Comparison of ENCODE assay signal across 8 cellular contexts in the genomic region with DNA sequence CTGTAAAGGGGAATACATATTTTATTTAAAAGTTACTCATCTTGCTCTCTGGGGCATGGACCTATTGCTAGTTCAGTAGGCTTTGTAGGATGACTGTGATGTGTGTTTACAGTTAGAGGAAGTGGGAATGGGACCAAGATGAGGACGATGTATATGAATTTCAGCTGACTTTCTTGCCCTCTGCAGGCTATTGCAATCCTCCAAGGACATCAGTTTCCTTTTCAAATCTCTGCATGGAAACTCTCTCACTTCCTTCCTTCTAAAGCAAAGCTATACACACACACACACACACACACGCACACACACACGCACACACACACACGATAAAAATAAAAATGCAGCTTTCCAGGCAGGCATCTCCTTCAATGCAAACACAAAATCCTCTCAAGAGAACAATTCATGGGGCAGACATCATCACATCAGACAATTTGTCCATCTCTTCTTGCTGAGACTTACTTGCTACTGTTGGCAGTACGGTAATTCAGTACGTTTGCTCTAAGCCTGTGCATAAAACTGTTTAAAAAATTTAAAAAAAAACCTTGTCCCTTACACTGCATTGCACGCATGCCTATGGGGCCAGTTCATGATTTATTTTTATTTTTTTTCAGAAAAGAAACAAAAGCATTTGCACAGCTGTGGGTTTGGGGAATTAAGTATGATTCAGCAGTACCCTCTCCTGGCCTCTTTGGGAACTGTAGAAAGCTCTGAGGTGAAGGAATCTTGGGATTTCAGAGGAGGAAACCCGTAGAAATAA. TPM values are rescaled to one million over a fixed set of nuclear protein-coding genes. Genes with fewer than 3 reads are reported as not detected.
DNase-seq lines count a peak whose midpoint lies in the region; ATAC-seq and TF ChIP-seq lines count a peak whose summit lies in the region.

No MANE protein-coding gene starts in this region.

- no peaks in the 10 kb centered on the region for H3K36me3 Mint-ChIP-seq in activated T-cell treated with anti-CD3 and anti-CD28 coated beads, Interleukin-2, amount 50 U/mL, for 4 hours (ENCODE audit: insufficient read depth)
- H3K36me3 Mint-ChIP-seq in activated T-helper 1 cell treated with anti-CD3 and anti-CD28 coated beads, Interleukin-12 subunit alpha, Interleukin-12 subunit beta, Interleukin-2, Interleukin-4 antibody, amounts not matched to agents 30 ng/mL and 10 ng/mL and 1 ng/mL, durations not matched to agents 14 hours and 24 hours and 36 hours (ENCODE audit: low read depth) = peaks cover 5% of the 10 kb centered on the region

- H3K4me3 ChIP-seq in psoas muscle = peak overlapping the region; percentile 45

- peak; percentile 85 for TF ChIP-seq CTCF in psoas muscle (IDR thresholded peaks at IDR 0.05)

- peaks cover 24% of the 10 kb centered on the region for H3K4me1 Mint-ChIP-seq in activated T-cell treated with anti-CD3 and anti-CD28 coated beads, Interleukin-2, amount 50 U/mL, for 4 hours (ENCODE audit: low read depth)
- H3K4me1 Mint-ChIP-seq in activated T-helper 1 cell treated with anti-CD3 and anti-CD28 coated beads, Interleukin-12 subunit alpha, Interleukin-12 subunit beta, Interleukin-2, Interleukin-4 antibody, amounts not matched to agents 30 ng/mL and 10 ng/mL and 1 ng/mL, durations not matched to agents 14 hours and 24 hours and 36 hours (ENCODE audit: low read depth) = peaks cover 25% of the 10 kb centered on the region

- peak overlapping the region; percentile 62 for H3K27ac Mint-ChIP-seq in activated T-helper 1 cell treated with anti-CD3 and anti-CD28 coated beads, Interleukin-12 subunit alpha, Interleukin-12 subunit beta, Interleukin-2, Interleukin-4 antibody, amounts not matched to agents 30 ng/mL and 10 ng/mL and 1 ng/mL, durations not matched to agents 14 hours and 24 hours and 36 hours

- no peaks in the 10 kb centered on the region for H3K27me3 Mint-ChIP-seq in activated T-cell treated with anti-CD3 and anti-CD28 coated beads, Interleukin-2, amount 50 U/mL, for 4 hours (ENCODE audit: low read depth)
- H3K27me3 Mint-ChIP-seq in activated T-helper 1 cell treated with anti-CD3 and anti-CD28 coated beads, Interleukin-12 subunit alpha, Interleukin-12 subunit beta, Interleukin-2, Interleukin-4 antibody, amounts not matched to agents 30 ng/mL and 10 ng/mL and 1 ng/mL, durations not matched to agents 14 hours and 24 hours and 36 hours (ENCODE audit: insufficient read depth) = peaks cover 2% of the 10 kb centered on the region

- ATAC-seq in activated T-cell treated with anti-CD3 and anti-CD28 coated beads, Interleukin-2, amount 50 U/mL, for 4 hours = peak; percentile 62 to 68
- ATAC-seq in psoas muscle (peak; percentile 70 to 87 (median 76)), HG03378 (IDR thresholded peaks at IDR 0.05; ENCODE audit: unreplicated experiment) (no peak)

- intact Hi-C loops in activated T-helper 1 cell treated with anti-CD3 and anti-CD28 coated beads, Interleukin-12 subunit alpha, Interleukin-12 subunit beta, Interleukin-2, Interleukin-4 antibody, amounts not matched to agents 30 ng/mL and 10 ng/mL and 1 ng/mL, durations not matched to agents 14 hours and 24 hours and 36 hours (cut with micrococcal nuclease) = loop anchor here (1.0 to 10.0 kb wide), 9 partner anchors 38 to 675 kb away; a partner anchor contains a TSS
- intact Hi-C loops in psoas muscle (cut with DNase I) = loop anchor here in 1 of 2 donors (2.0 to 10.0 kb wide), 2 partner anchors 225 to 425 kb away; no protein-coding TSS in a partner anchor

- DNase-seq in activated T-cell treated with anti-CD3 and anti-CD28 coated beads, Interleukin-2, amount 50 U/mL, for 4 hours = no peak
- DNase-seq in activated T-cell treated with anti-CD3 and anti-CD28 coated beads, Interleukin-2, amount 50 U/mL, for 1 hour = no peak
- DNase-seq in NCI-H146 (lab: John Stamatoyannopoulos, UW) (peak; percentile 21), glomerular visceral epithelial cell (ENCODE audit: extremely low spot score) (peak; percentile 48), psoas muscle (no peak)
- no peak for DNase-seq in activated T-helper 1 cell treated with anti-CD3 and anti-CD28 coated beads, Interleukin-12 subunit alpha, Interleukin-12 subunit beta, Interleukin-2, Interleukin-4 antibody, amounts not matched to agents 30 ng/mL and 10 ng/mL and 1 ng/mL, durations not matched to agents 14 hours and 24 hours and 36 hours (ENCODE audit: low spot score)
- no peak for DNase-seq in activated effector memory CD4-positive, alpha-beta T cell treated with anti-CD3 and anti-CD28 coated beads, Interleukin-2, amount 50 U/mL, for 16 hours

- no peaks in the 10 kb centered on the region for H3K27me3 ChIP-seq in psoas muscle (ENCODE audit: insufficient read depth in 3 of 3, low read length in 2 of 3)

- H3K9me3 Mint-ChIP-seq in activated T-cell treated with anti-CD3 and anti-CD28 coated beads, Interleukin-2, amount 50 U/mL, for 4 hours = no peaks in the 10 kb centered on the region
- peaks cover 5% of the 10 kb centered on the region for H3K9me3 Mint-ChIP-seq in activated T-helper 1 cell treated with anti-CD3 and anti-CD28 coated beads, Interleukin-12 subunit alpha, Interleukin-12 subunit beta, Interleukin-2, Interleukin-4 antibody, amounts not matched to agents 30 ng/mL and 10 ng/mL and 1 ng/mL, durations not matched to agents 14 hours and 24 hours and 36 hours

- WGBS in psoas muscle, 3 donors = 2 to 7% (median 3%) methylated on average over 8 of the region's 8 CpGs

- peaks cover 11% of the 10 kb centered on the region for H3K4me1 ChIP-seq in psoas muscle

- H3K4me3 Mint-ChIP-seq in activated T-cell treated with anti-CD3 and anti-CD28 coated beads, Interleukin-2, amount 50 U/mL, for 4 hours = peak overlapping the region; percentile 51
- H3K4me3 Mint-ChIP-seq in activated T-helper 1 cell treated with anti-CD3 and anti-CD28 coated beads, Interleukin-12 subunit alpha, Interleukin-12 subunit beta, Interleukin-2, Interleukin-4 antibody, amounts not matched to agents 30 ng/mL and 10 ng/mL and 1 ng/mL, durations not matched to agents 14 hours and 24 hours and 36 hours = peak overlapping the region; percentile 41

- H3K36me3 ChIP-seq in psoas muscle (ENCODE audit: insufficient read depth in 1 of 2, low read depth in 1 of 2) = no peaks in the 10 kb centered on the region

- peak overlapping the region; percentile 27 for H3K27ac ChIP-seq in psoas muscle

- H3K9me3 ChIP-seq in psoas muscle = no peaks in the 10 kb centered on the region

RNA-seq across cellular contexts. Expression of a gene that starts 27.2 kb away (rescaled TPM):
- 100 to 1,000 TPM; 161 to 213 (median 177) TPM for total RNA-seq in activated T-cell treated with anti-CD3 and anti-CD28 coated beads, Interleukin-2, amount 50 U/mL, for 4 hours
- total RNA-seq in activated T-helper 1 cell treated with anti-CD3 and anti-CD28 coated beads, Interleukin-12 subunit alpha, Interleukin-12 subunit beta, Interleukin-2, Interleukin-4 antibody, amounts not matched to agents 30 ng/mL and 10 ng/mL and 1 ng/mL, durations not matched to agents 14 hours and 24 hours and 36 hours = 143 and 150 TPM in 2 replicates
- not detected for total RNA-seq in psoas muscle
- polyA plus RNA-seq in psoas muscle = under 1 TPM in 1 of 3 donors, not detected in 2; 0.03 TPM

RNA-seq across cellular contexts. Expression of a gene that starts 41.8 kb away (rescaled TPM):
- total RNA-seq in activated T-cell treated with anti-CD3 and anti-CD28 coated beads, Interleukin-2, amount 50 U/mL, for 4 hours = 100 to 1,000 TPM; 221 to 307 (median 278) TPM
- total RNA-seq in activated T-helper 1 cell treated with anti-CD3 and anti-CD28 coated beads, Interleukin-12 subunit alpha, Interleukin-12 subunit beta, Interleukin-2, Interleukin-4 antibody, amounts not matched to agents 30 ng/mL and 10 ng/mL and 1 ng/mL, durations not matched to agents 14 hours and 24 hours and 36 hours = 118 and 124 TPM in 2 replicates
- not detected for total RNA-seq in psoas muscle
- polyA plus RNA-seq in psoas muscle = under 1 TPM in 1 of 3 donors, not detected in 2; 0.10 TPM

Comparison
In these comparisons a context has a peak if more than half of its experiments do, and no peak if none do; other contexts are left out.
1. DNase-seq: peak in NCI-H146 (single experiment) and glomerular visceral epithelial cell (single experiment); none in activated T-cell treated with anti-CD3 and anti-CD28 coated beads, Interleukin-2, amount 50 U/mL, for 4 hours (single experiment), activated T-cell treated with anti-CD3 and anti-CD28 coated beads, Interleukin-2, amount 50 U/mL, for 1 hour (single experiment), activated T-helper 1 cell treated with anti-CD3 and anti-CD28 coated beads, Interleukin-12 subunit alpha, Interleukin-12 subunit beta, Interleukin-2, Interleukin-4 antibody, amounts not matched to agents 30 ng/mL and 10 ng/mL and 1 ng/mL, durations not matched to agents 14 hours and 24 hours and 36 hours (single experiment), psoas muscle (0 of 2) and activated effector memory CD4-positive, alpha-beta T cell treated with anti-CD3 and anti-CD28 coated beads, Interleukin-2, amount 50 U/mL, for 16 hours (single experiment).
2. RNA of a gene that starts 27.2 kb away (total RNA-seq): 161 to 213 TPM in activated T-cell treated with anti-CD3 and anti-CD28 coated beads, Interleukin-2, amount 50 U/mL, for 4 hours and 143 to 150 TPM in activated T-helper 1 cell treated with anti-CD3 and anti-CD28 coated beads, Interleukin-12 subunit alpha, Interleukin-12 subunit beta, Interleukin-2, Interleukin-4 antibody, amounts not matched to agents 30 ng/mL and 10 ng/mL and 1 ng/mL, durations not matched to agents 14 hours and 24 hours and 36 hours; not detected in psoas muscle; every median in the first group is over 100 times any median in the second.
3. RNA of a gene that starts 41.8 kb away (total RNA-seq): 221 to 307 TPM in activated T-cell treated with anti-CD3 and anti-CD28 coated beads, Interleukin-2, amount 50 U/mL, for 4 hours and 118 to 124 TPM in activated T-helper 1 cell treated with anti-CD3 and anti-CD28 coated beads, Interleukin-12 subunit alpha, Interleukin-12 subunit beta, Interleukin-2, Interleukin-4 antibody, amounts not matched to agents 30 ng/mL and 10 ng/mL and 1 ng/mL, durations not matched to agents 14 hours and 24 hours and 36 hours; not detected in psoas muscle; every median in the first group is over 100 times any median in the second.